ENCODE assay signal across 17 cellular contexts in genomic region chr12:90062799-90063198, GRCh38.
A peak's percentile ranks its signal among the peaks of the same experiment; 100 is the strongest.
DNase-seq lines count a peak whose midpoint lies in the region; ATAC-seq and TF ChIP-seq lines count a peak whose summit lies in the region.
"Had no signal": no experiment of that assay in that cellular context is flagged by ENCODE, and none has a peak within 500 bp of the region (broad histone marks: within the 10 kb centered on the region; RNA-seq: fewer than 3 reads in every experiment).

No MANE protein-coding gene starts in this region.

- no peak overlapping the region for H3K27ac ChIP-seq in left lung
- H3K27ac ChIP-seq: BLaER1 had no signal

- TF ChIP-seq CTCF in left lung (IDR thresholded peaks at IDR 0.05), result no peak

- H3K27me3 ChIP-seq in left lung, result no peaks in the 10 kb centered on the region
- H3K27me3 ChIP-seq: BLaER1 had no signal

- peak; percentile 55 for ATAC-seq in left lung
- ATAC-seq in HG03108 (IDR thresholded peaks at IDR 0.05; ENCODE audit: unreplicated experiment), result no peak
- ATAC-seq: natural killer cell treated with Interleukin-12 subunit alpha and Interleukin-12 subunit beta and Interleukin-15 and Interleukin-18, amount 100 ng/mL, for 72 hours had no signal

- no peaks in the 10 kb centered on the region for H3K4me1 ChIP-seq in left lung

- intact Hi-C loops in left lung (cut with DNase I), result no loop called here

- H3K4me3 ChIP-seq in left lung, result no peak overlapping the region
- H3K4me3 ChIP-seq: BLaER1 had no signal

- H3K9me3 ChIP-seq in left lung, result no peaks in the 10 kb centered on the region

- DNase-seq in Daoy (ENCODE audit: low read depth) (peak; percentile 59), HT-29 (ENCODE audit: low spot score) (peak; percentile 41), SW480 (ENCODE audit: low spot score) (peak; percentile 28), left lung (no peak), NOMO-1 (lab: John Stamatoyannopoulos, UW; ENCODE audit: unreplicated experiment in 2 of 2) (no peak), NCI-H526 treated with DMSO at 0.1 percent for 48 hours (lab: John Stamatoyannopoulos, UW) (no peak)
- DNase-seq: activated CD4-positive, alpha-beta memory T cell treated with anti-CD3 and anti-CD28 coated beads, Interleukin-2, amount 10 ng/mL, durations not matched to agents 7 days and 5 days; activated naive CD4-positive, alpha-beta T cell treated with anti-CD3 and anti-CD28 coated beads for 36 hours; activated T-cell treated with anti-CD3 and anti-CD28 coated beads, Interleukin-2, amount 50 U/mL, for 24 hours; hippocampal formation; kidney; NCI-H1048; NCI-H774; stimulated activated CD4-positive, alpha-beta T cell treated with anti-CD3 and anti-CD28 coated beads, Interleukin-4, amount 100 ng/mL, for 1 hour had no signal

- H3K36me3 ChIP-seq in left lung, result no peaks in the 10 kb centered on the region
- H3K36me3 ChIP-seq: BLaER1 had no signal

Comparison
In these comparisons a context has a peak if more than half of its experiments do, and no peak if none do; other contexts are left out.
1. DNase-seq: peak in Daoy (single experiment), HT-29 (single experiment) and SW480 (single experiment); none in left lung (0 of 2), NOMO-1 (0 of 2) and NCI-H526 treated with DMSO at 0.1 percent for 48 hours (single experiment).